Comparison of ENCODE assay signal across 19 cellular contexts in the genomic region with DNA sequence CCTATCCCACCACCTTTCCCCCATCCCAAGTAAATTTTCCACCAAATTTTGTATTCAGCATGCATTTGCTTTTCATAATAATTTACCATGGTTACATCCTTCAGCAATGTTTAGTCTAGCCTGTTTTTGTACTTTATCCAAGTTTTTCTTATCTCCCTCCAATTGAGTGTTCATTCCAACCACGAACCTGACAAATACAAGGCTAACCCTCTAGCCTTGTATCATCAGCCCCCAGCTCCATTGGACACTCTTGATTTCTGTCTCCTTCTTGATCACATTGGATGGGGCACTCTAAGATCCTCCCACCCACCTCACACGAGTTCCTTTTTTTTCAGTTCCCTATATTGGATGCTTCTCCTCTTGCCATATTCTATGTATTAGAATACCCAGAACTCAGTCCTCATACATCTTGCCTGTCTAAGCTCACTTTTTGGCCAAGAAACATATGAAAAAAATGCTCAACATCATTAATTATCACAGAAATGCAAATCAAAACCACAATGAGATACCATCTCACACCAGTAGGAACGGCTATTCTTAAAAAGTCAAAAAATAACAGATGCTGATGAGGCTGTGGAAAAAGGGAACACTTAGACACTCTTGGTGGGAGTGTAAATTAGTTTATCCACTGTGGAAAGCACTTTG. TPM values are rescaled to one million over a fixed set of nuclear protein-coding genes. Genes with fewer than 3 reads are reported as not detected.
DNase-seq lines count a peak whose midpoint lies in the region; FAIRE-seq and TF ChIP-seq lines count a peak whose summit lies in the region.
"Had no signal": no experiment of that assay in that cellular context is flagged by ENCODE, and none has a peak within 500 bp of the region (broad histone marks: within the 10 kb centered on the region; RNA-seq: fewer than 3 reads in every experiment).

No MANE protein-coding gene starts in this region.

- no peak for TF ChIP-seq CTCF in D721Med (IDR thresholded peaks at IDR 0.05; ENCODE audit: insufficient read depth, missing control alignments)

- H3K27ac ChIP-seq in GM23248 = no peak overlapping the region

- no peak for TF ChIP-seq POLR2A in GM12892 (IDR thresholded peaks at IDR 0.05; ENCODE audit: low read depth, low read length)

- H3K9me3 ChIP-seq in GM23248 (ENCODE audit: low read depth) = no peaks in the 10 kb centered on the region
- H3K9me3 ChIP-seq: BE2C, Caco-2, HAP-1 had no signal

- no peak overlapping the region for H3K4me3 ChIP-seq in GM23248
- H3K4me3 ChIP-seq: HAP-1 had no signal

- H4K20me1 ChIP-seq in GM23248 (ENCODE audit: insufficient read depth) = no peaks in the 10 kb centered on the region

- H3K9ac ChIP-seq in GM23248 = no peak overlapping the region

- peak; percentile 46 for FAIRE-seq in D721Med (lab: Jason Lieb, UNC)
- FAIRE-seq in GM12892 (lab: Jason Lieb, UNC) = no peak
- FAIRE-seq: A204.1, H1, HepG2 had no signal

- in situ Hi-C loops in GM23248 (cut with MboI) = no loop called here

- DNase-seq in D721Med (ENCODE audit: insufficient read length, low spot score) (no peak), M059J (ENCODE audit: low read depth) (peak; percentile 33), SKM-1 (lab: John Stamatoyannopoulos, UW; ENCODE audit: unreplicated experiment) (peak; percentile 58), GM23248 (no peak), NCI-H187 (lab: John Stamatoyannopoulos, UW) (no peak), GM12892 (ENCODE audit: insufficient read length) (no peak)
- DNase-seq: ACHN; BE2C; C1 segment of cervical spinal cord; Caco-2; CD4-positive, alpha-beta T cell; DMS153; DMS79; GDM1 had no signal

- no peaks in the 10 kb centered on the region for H3K4me1 ChIP-seq in GM23248 (ENCODE audit: insufficient read depth)
- H3K4me1 ChIP-seq: BE2C, Caco-2, HAP-1 had no signal

- H3K36me3 ChIP-seq in GM23248 (ENCODE audit: low read depth) = no peaks in the 10 kb centered on the region
- H3K36me3 ChIP-seq: BE2C, HAP-1 had no signal

- no peaks in the 10 kb centered on the region for H3F3A ChIP-seq in GM23248 (ENCODE audit: insufficient read depth)

- no peaks in the 10 kb centered on the region for H3K79me2 ChIP-seq in GM23248 (ENCODE audit: insufficient read depth)

- no peak overlapping the region for H2AFZ ChIP-seq in GM23248

- no peaks in the 10 kb centered on the region for H3K9me2 ChIP-seq in GM23248 (ENCODE audit: insufficient read depth)

- no peaks in the 10 kb centered on the region for H3K27me3 ChIP-seq in GM23248 (replicated peaks; ENCODE audit: insufficient read depth)
- H3K27me3 ChIP-seq: BE2C had no signal

- H3K4me2 ChIP-seq in GM23248 (ENCODE audit: unreplicated experiment) = no peak overlapping the region

- 7 to 8% methylated on average over 3 of the region's 3 CpGs for WGBS in GM23248 (ENCODE audit: low coverage in 1 of 2, low lambda C conversion rate in 2 of 2, missing lambda C conversion rate in 2 of 2), 2 experiments

RNA-seq across cellular contexts. Expression of a gene that starts 40.5 kb away (rescaled TPM):
- total RNA-seq in M059J (2014; rRNA removed; shearing (Covaris generic)) = 0.64 and 1.7 TPM in 2 replicates
- total RNA-seq in GM23248 (2014; rRNA removed; shearing (Covaris generic)) = 1.3 and 1.4 TPM in 2 replicates
- polyA plus RNA-seq in GM23248 (2016; fragmentation: Nextera tagmentation; extraction: Ambion mirVana) = 0.37 and 0.43 TPM in 2 replicates
- not detected for polyA plus RNA-seq in GM12892 (2012; ENCODE audit: missing spikeins)
- total RNA-seq: Caco-2, HepG2 had no signal
- polyA plus RNA-seq: HepG2, IgD-negative memory B cell had no signal

Comparison
In these comparisons a context has a peak if more than half of its experiments do, and no peak if none do; other contexts are left out.
1. DNase-seq: peak in M059J (single experiment) and SKM-1 (single experiment); none in D721Med (single experiment), GM23248 (single experiment), NCI-H187 (0 of 2) and GM12892 (single experiment).